In the genomic region with DNA sequence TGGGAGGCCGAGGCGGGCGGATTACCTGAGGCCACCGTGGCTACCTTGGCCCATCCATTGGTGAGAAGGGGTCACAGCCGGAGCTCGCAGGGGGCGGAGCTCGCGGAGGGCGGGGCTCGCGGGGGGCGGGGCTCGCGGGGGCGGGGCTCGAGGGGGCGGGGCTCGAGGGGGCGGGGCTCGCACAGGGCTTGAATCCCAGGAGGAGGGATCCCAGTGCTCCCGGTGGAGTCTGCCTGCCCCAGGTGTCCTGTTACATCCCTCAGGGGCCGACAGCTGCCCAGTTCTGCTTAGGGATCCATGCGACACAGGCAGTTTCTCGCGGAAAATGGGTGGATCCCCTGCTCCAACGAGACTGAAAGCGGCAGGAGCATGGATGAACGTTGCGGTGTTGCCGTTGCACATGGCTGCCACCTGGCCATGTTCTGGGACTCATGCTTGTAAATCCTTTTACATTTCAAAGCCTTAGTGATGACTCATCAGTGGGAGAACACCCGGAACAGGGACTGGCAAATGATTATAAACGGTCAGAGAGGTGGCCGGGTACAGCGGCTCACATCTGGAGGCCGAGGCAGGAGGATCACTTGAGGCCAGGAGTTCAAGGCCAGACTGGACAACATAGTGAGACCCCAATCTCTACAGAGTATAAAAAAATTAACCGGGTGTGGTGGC, we compare ENCODE assay signal across 1 cellular context.
TF ChIP-seq lines count a peak whose summit lies in the region.

No MANE protein-coding gene starts in this region.

TF ChIP-seq in K562, 482 proteins besides CTCF, POLR2A, EP300 and RAD21 (continued from another document and continues in another):
- TF ChIP-seq MIER1 (IDR thresholded peaks at IDR 0.05; ENCODE audit: low read depth): 0 out of 2 replicates have a peak, but pooled peaks have one; percentile 40
- peak; percentile 31; the same call in 1 of the 2 replicates for TF ChIP-seq ETV5 (CRISPR knock-in tag; IDR thresholded peaks at IDR 0.05; ENCODE audit: low read depth)
- TF ChIP-seq RBFOX2 (IDR thresholded peaks at IDR 0.05; ENCODE audit: low read depth, low read length): peak; percentile 59
- 0 out of 2 replicates have a peak, but pooled peaks have one; percentile 9 for TF ChIP-seq CEBPG (CRISPR knock-in tag; IDR thresholded peaks at IDR 0.05)
- TF ChIP-seq CEBPG (tag; conservative IDR thresholded peaks at IDR 0.05 in 1 of 2, IDR thresholded peaks at IDR 0.05 in 1 of 2): no peak
- peak; percentile 47; the same call in 1 of the 2 replicates for TF ChIP-seq PHF8 (IDR thresholded peaks at IDR 0.05; ENCODE audit: borderline replicate concordance, low read length)
- peak; percentile 90 for TF ChIP-seq SAP30 (IDR thresholded peaks at IDR 0.05; ENCODE audit: borderline replicate concordance, insufficient read depth, low read depth, low read length, poor library complexity, severe bottlenecking)
- TF ChIP-seq, protein P1, sequence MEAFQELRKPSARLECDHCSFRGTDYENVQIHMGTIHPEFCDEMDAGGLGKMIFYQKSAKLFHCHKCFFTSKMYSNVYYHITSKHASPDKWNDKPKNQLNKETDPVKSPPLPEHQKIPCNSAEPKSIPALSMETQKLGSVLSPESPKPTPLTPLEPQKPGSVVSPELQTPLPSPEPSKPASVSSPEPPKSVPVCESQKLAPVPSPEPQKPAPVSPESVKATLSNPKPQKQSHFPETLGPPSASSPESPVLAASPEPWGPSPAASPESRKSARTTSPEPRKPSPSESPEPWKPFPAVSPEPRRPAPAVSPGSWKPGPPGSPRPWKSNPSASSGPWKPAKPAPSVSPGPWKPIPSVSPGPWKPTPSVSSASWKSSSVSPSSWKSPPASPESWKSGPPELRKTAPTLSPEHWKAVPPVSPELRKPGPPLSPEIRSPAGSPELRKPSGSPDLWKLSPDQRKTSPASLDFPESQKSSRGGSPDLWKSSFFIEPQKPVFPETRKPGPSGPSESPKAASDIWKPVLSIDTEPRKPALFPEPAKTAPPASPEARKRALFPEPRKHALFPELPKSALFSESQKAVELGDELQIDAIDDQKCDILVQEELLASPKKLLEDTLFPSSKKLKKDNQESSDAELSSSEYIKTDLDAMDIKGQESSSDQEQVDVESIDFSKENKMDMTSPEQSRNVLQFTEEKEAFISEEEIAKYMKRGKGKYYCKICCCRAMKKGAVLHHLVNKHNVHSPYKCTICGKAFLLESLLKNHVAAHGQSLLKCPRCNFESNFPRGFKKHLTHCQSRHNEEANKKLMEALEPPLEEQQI (IDR thresholded peaks at IDR 0.05): peak; percentile 22; the same call in 1 of the 2 replicates
- peak; percentile 50 to 65 for TF ChIP-seq TRIM24 (IDR thresholded peaks at IDR 0.05)
- peak; percentile 53; the same call in 1 of the 2 replicates for TF ChIP-seq POLR2G (IDR thresholded peaks at IDR 0.05; ENCODE audit: low read depth, low read length)
- 0 out of 2 replicates have a peak, but pooled peaks have one; percentile 29 for TF ChIP-seq STAT5A (IDR thresholded peaks at IDR 0.05; ENCODE audit: borderline replicate concordance, low read length)
- TF ChIP-seq, protein P2, sequence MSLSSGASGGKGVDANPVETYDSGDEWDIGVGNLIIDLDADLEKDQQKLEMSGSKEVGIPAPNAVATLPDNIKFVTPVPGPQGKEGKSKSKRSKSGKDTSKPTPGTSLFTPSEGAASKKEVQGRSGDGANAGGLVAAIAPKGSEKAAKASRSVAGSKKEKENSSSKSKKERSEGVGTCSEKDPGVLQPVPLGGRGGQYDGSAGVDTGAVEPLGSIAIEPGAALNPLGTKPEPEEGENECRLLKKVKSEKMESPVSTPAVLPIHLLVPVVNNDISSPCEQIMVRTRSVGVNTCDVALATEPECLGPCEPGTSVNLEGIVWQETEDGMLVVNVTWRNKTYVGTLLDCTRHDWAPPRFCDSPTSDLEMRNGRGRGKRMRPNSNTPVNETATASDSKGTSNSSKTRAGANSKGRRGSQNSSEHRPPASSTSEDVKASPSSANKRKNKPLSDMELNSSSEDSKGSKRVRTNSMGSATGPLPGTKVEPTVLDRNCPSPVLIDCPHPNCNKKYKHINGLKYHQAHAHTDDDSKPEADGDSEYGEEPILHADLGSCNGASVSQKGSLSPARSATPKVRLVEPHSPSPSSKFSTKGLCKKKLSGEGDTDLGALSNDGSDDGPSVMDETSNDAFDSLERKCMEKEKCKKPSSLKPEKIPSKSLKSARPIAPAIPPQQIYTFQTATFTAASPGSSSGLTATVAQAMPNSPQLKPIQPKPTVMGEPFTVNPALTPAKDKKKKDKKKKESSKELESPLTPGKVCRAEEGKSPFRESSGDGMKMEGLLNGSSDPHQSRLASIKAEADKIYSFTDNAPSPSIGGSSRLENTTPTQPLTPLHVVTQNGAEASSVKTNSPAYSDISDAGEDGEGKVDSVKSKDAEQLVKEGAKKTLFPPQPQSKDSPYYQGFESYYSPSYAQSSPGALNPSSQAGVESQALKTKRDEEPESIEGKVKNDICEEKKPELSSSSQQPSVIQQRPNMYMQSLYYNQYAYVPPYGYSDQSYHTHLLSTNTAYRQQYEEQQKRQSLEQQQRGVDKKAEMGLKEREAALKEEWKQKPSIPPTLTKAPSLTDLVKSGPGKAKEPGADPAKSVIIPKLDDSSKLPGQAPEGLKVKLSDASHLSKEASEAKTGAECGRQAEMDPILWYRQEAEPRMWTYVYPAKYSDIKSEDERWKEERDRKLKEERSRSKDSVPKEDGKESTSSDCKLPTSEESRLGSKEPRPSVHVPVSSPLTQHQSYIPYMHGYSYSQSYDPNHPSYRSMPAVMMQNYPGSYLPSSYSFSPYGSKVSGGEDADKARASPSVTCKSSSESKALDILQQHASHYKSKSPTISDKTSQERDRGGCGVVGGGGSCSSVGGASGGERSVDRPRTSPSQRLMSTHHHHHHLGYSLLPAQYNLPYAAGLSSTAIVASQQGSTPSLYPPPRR (CRISPR knock-in tag; IDR thresholded peaks at IDR 0.05; ENCODE audit: borderline replicate concordance): no peak; the same call in 1 of the 2 replicates
- no peak for TF ChIP-seq ZNF140 (CRISPR knock-in tag; IDR thresholded peaks at IDR 0.05)
- TF ChIP-seq ZKSCAN1 (IDR thresholded peaks at IDR 0.05; ENCODE audit: low read depth, low read length): no peak
- peak in 1 of 2 experiments; percentile 79; a peak in 2 of 3 replicates for TF ChIP-seq CBX3 (IDR thresholded peaks at IDR 0.05; ENCODE audit: borderline replicate concordance in 1 of 2, low read length in 2 of 2)
- TF ChIP-seq EGR1 (conservative IDR thresholded peaks at IDR 0.05): no peak
- TF ChIP-seq, protein P3, sequence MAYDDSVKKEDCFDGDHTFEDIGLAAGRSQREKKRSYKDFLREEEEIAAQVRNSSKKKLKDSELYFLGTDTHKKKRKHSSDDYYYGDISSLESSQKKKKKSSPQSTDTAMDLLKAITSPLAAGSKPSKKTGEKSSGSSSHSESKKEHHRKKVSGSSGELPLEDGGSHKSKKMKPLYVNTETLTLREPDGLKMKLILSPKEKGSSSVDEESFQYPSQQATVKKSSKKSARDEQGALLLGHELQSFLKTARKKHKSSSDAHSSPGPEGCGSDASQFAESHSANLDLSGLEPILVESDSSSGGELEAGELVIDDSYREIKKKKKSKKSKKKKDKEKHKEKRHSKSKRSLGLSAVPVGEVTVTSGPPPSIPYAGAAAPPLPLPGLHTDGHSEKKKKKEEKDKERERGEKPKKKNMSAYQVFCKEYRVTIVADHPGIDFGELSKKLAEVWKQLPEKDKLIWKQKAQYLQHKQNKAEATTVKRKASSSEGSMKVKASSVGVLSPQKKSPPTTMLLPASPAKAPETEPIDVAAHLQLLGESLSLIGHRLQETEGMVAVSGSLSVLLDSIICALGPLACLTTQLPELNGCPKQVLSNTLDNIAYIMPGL (CRISPR knock-in tag; IDR thresholded peaks at IDR 0.05): no peak
- no peak for TF ChIP-seq SP2 (IDR thresholded peaks at IDR 0.05; ENCODE audit: extremely low read depth, low read depth, low read length, poor library complexity, severe bottlenecking)
- TF ChIP-seq, protein P4, sequence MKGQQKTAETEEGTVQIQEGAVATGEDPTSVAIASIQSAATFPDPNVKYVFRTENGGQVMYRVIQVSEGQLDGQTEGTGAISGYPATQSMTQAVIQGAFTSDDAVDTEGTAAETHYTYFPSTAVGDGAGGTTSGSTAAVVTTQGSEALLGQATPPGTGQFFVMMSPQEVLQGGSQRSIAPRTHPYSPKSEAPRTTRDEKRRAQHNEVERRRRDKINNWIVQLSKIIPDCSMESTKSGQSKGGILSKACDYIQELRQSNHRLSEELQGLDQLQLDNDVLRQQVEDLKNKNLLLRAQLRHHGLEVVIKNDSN (CRISPR knock-in tag; IDR thresholded peaks at IDR 0.05): 0 out of 2 replicates have a peak, but pooled peaks have one; percentile 19
- no peak for TF ChIP-seq RNF2 (IDR thresholded peaks at IDR 0.05)
- TF ChIP-seq, protein P5, sequence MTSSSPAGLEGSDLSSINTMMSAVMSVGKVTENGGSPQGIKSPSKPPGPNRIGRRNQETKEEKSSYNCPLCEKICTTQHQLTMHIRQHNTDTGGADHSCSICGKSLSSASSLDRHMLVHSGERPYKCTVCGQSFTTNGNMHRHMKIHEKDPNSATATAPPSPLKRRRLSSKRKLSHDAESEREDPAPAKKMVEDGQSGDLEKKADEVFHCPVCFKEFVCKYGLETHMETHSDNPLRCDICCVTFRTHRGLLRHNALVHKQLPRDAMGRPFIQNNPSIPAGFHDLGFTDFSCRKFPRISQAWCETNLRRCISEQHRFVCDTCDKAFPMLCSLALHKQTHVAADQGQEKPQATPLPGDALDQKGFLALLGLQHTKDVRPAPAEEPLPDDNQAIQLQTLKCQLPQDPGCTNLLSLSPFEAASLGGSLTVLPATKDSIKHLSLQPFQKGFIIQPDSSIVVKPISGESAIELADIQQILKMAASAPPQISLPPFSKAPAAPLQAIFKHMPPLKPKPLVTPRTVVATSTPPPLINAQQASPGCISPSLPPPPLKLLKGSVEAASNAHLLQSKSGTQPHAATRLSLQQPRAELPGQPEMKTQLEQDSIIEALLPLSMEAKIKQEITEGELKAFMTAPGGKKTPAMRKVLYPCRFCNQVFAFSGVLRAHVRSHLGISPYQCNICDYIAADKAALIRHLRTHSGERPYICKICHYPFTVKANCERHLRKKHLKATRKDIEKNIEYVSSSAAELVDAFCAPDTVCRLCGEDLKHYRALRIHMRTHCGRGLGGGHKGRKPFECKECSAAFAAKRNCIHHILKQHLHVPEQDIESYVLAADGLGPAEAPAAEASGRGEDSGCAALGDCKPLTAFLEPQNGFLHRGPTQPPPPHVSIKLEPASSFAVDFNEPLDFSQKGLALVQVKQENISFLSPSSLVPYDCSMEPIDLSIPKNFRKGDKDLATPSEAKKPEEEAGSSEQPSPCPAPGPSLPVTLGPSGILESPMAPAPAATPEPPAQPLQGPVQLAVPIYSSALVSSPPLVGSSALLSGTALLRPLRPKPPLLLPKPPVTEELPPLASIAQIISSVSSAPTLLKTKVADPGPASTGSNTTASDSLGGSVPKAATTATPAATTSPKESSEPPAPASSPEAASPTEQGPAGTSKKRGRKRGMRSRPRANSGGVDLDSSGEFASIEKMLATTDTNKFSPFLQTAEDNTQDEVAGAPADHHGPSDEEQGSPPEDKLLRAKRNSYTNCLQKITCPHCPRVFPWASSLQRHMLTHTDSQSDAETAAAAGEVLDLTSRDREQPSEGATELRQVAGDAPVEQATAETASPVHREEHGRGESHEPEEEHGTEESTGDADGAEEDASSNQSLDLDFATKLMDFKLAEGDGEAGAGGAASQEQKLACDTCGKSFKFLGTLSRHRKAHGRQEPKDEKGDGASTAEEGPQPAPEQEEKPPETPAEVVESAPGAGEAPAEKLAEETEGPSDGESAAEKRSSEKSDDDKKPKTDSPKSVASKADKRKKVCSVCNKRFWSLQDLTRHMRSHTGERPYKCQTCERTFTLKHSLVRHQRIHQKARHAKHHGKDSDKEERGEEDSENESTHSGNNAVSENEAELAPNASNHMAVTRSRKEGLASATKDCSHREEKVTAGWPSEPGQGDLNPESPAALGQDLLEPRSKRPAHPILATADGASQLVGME (CRISPR knock-in tag; IDR thresholded peaks at IDR 0.05): no peak
- TF ChIP-seq BACH1 (tag; IDR thresholded peaks at IDR 0.05): 0 out of 2 replicates have a peak, but pooled peaks have one; percentile 38
- no peak for TF ChIP-seq CCNT2 (IDR thresholded peaks at IDR 0.05; ENCODE audit: borderline replicate concordance, extremely low read depth, insufficient read length, low read depth, low read length)
- TF ChIP-seq YY1 (IDR thresholded peaks at IDR 0.05; ENCODE audit: borderline replicate concordance in 1 of 3, control insufficient read depth in 1 of 3, extremely low read depth in 1 of 3, insufficient read depth in 3 of 3, insufficient read length in 1 of 3, insufficient replicate concordance in 2 of 3, low read depth in 1 of 3, low read length in 2 of 3): peak in 2 of 3 experiments; percentile 48 to 77
- peak in 1 of 2 experiments; percentile 58; a peak in 2 of 4 replicates for TF ChIP-seq ARNT (IDR thresholded peaks at IDR 0.05)
- no peak for TF ChIP-seq EZH2 (IDR thresholded peaks at IDR 0.05; ENCODE audit: borderline replicate concordance, low read depth, low read length)
- TF ChIP-seq BMI1 (IDR thresholded peaks at IDR 0.05; ENCODE audit: low read length): no peak
- no peak for TF ChIP-seq ZNF217 (CRISPR knock-in tag; IDR thresholded peaks at IDR 0.05)
- TF ChIP-seq EHMT2 (IDR thresholded peaks at IDR 0.05): peak; percentile 34; the same call in 1 of the 2 replicates
- TF ChIP-seq FOXK1 (CRISPR knock-in tag; IDR thresholded peaks at IDR 0.05; ENCODE audit: borderline replicate concordance): peak; percentile 76; the same call in 1 of the 2 replicates
- TF ChIP-seq FOSL1 (tag; conservative IDR thresholded peaks at IDR 0.05): peak; percentile 95
- no peak for TF ChIP-seq GTF2E2 (tag; IDR thresholded peaks at IDR 0.05)
- TF ChIP-seq, protein P6, sequence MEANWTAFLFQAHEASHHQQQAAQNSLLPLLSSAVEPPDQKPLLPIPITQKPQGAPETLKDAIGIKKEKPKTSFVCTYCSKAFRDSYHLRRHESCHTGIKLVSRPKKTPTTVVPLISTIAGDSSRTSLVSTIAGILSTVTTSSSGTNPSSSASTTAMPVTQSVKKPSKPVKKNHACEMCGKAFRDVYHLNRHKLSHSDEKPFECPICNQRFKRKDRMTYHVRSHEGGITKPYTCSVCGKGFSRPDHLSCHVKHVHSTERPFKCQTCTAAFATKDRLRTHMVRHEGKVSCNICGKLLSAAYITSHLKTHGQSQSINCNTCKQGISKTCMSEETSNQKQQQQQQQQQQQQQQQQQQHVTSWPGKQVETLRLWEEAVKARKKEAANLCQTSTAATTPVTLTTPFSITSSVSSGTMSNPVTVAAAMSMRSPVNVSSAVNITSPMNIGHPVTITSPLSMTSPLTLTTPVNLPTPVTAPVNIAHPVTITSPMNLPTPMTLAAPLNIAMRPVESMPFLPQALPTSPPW (CRISPR knock-in tag; IDR thresholded peaks at IDR 0.05): peak; percentile 40
- no peak for TF ChIP-seq NFXL1 (CRISPR knock-in tag; IDR thresholded peaks at IDR 0.05)
- peak; percentile 64 for TF ChIP-seq GABPB1 (CRISPR knock-in tag; IDR thresholded peaks at IDR 0.05)
